In the genomic region with DNA sequence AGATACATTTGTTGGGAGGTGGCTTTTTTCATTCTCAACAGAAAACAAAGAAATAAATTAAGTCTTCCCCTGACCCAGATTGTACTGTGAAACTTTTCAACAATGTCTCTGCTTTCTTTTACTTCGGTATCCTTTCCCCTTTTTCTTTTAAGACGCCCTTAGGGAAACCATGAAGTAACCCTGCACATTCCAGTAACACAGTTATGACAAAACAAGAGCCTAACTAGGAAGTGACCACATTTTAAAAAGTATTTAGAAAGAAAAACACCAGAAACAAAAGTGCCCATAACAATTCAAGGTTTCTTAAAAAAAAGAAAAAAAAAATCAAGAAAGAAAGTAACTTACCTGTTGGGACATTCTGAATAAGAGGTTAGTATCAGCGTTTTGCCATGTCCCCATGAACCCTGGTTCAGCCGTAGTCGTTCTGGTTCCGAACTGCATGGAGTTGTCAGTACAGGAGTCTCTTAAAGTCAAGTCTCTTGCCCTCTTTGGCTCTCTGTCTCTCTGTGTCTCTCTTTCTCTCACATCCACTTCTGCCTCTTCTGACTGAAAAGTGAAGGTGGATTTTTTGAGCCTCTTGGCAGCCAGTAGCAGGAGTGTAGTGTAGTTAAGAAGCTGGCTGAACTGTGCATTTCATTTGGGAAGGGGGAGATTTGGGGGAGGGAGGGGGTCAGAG, we compare ENCODE assay signal across 9 cellular contexts.
DNase-seq lines count a peak whose midpoint lies in the region; ATAC-seq and TF ChIP-seq lines count a peak whose summit lies in the region.
"Had no signal": no experiment of that assay in that cellular context is flagged by ENCODE, and none has a peak within 500 bp of the region (broad histone marks: within the 10 kb centered on the region; RNA-seq: fewer than 3 reads in every experiment).

No MANE protein-coding gene starts in this region.

- H3K27me3 Mint-ChIP-seq in neural crest cell (ENCODE audit: low read depth), result peaks cover 42% of the 10 kb centered on the region

- H3K27me3 ChIP-seq in BLaER1 (peaks cover 24% of the 10 kb centered on the region), Peyer's patch (no peaks in the 10 kb centered on the region)

- H3K9ac ChIP-seq in BLaER1, result peak overlapping the region; percentile 70; the same call in 1 of the 2 replicates

- peak overlapping the region; percentile 79 for H3K4me2 ChIP-seq in BLaER1

- no peaks in the 10 kb centered on the region for H3K9me3 Mint-ChIP-seq in neural crest cell
- H3K9me3 Mint-ChIP-seq in activated naive CD4-positive, alpha-beta T cell treated with anti-CD3 and anti-CD28 coated beads, Interleukin-2, amount 50 U/mL, for 72 hours, result no peaks in the 10 kb centered on the region

- peak overlapping the region; percentile 67 for H3K4me3 ChIP-seq in BLaER1
- H3K4me3 ChIP-seq in Peyer's patch, result peak overlapping the region; percentile 15 to 61 (median 50)
- H3K4me3 ChIP-seq in fibroblast of mammary gland (ENCODE audit: control insufficient read depth, low read depth, low read length), result peak overlapping the region; percentile 72

- ATAC-seq in HG03025 (IDR thresholded peaks at IDR 0.05; ENCODE audit: low FRiP score, unreplicated experiment), result no peak
- ATAC-seq in GM18517 (IDR thresholded peaks at IDR 0.05; ENCODE audit: unreplicated experiment), result no peak
- ATAC-seq in activated naive CD4-positive, alpha-beta T cell treated with anti-CD3 and anti-CD28 coated beads, Interleukin-2, amount 50 U/mL, for 72 hours, result no peak

- H4K20me1 ChIP-seq in BLaER1, result no peaks in the 10 kb centered on the region

- H3K4me1 Mint-ChIP-seq in neural crest cell, result peaks cover 59% of the 10 kb centered on the region

- peak overlapping the region; percentile 95 for H3K4me3 Mint-ChIP-seq in neural crest cell

- no peak for DNase-seq in Peyer's patch
- peak; percentile 63 for DNase-seq in fibroblast of mammary gland (ENCODE audit: low read depth)
- DNase-seq in neural crest cell (ENCODE audit: low read depth, low spot score), result no peak
- DNase-seq in DMS79 (lab: John Stamatoyannopoulos, UW), result no peak
- no peak for DNase-seq in activated naive CD4-positive, alpha-beta T cell treated with anti-CD3 and anti-CD28 coated beads, Interleukin-2, amount 50 U/mL, for 72 hours (ENCODE audit: low spot score in 2 of 2)
- DNase-seq: SIG-M5 had no signal

- TF ChIP-seq CTCF in Peyer's patch (IDR thresholded peaks at IDR 0.05) (no peak), fibroblast of mammary gland (conservative IDR thresholded peaks at IDR 0.05; ENCODE audit: control insufficient read depth, insufficient read depth, low read depth, low read length) (no peak), neural crest cell (conservative IDR thresholded peaks at IDR 0.05) (no peak)

- H3K4me1 ChIP-seq in BLaER1 (peaks cover 23% of the 10 kb centered on the region; the same call in 1 of the 2 replicates), Peyer's patch (no peaks in the 10 kb centered on the region)

- no peak overlapping the region for H3K27ac Mint-ChIP-seq in neural crest cell (ENCODE audit: unreplicated experiment)
- no peak overlapping the region for H3K27ac Mint-ChIP-seq in activated naive CD4-positive, alpha-beta T cell treated with anti-CD3 and anti-CD28 coated beads, Interleukin-2, amount 50 U/mL, for 72 hours

- no peaks in the 10 kb centered on the region for H3K9me3 ChIP-seq in BLaER1
- no peaks in the 10 kb centered on the region for H3K9me3 ChIP-seq in Peyer's patch

- H3K27ac ChIP-seq in BLaER1, result no peak overlapping the region
- peak overlapping the region; percentile 48 to 88 (median 64) for H3K27ac ChIP-seq in Peyer's patch

- TF ChIP-seq POLR2A in Peyer's patch (IDR thresholded peaks at IDR 0.05), result no peak

- no peaks in the 10 kb centered on the region for H3K36me3 Mint-ChIP-seq in neural crest cell (ENCODE audit: low read depth)
- H3K36me3 Mint-ChIP-seq in activated naive CD4-positive, alpha-beta T cell treated with anti-CD3 and anti-CD28 coated beads, Interleukin-2, amount 50 U/mL, for 72 hours, result no peaks in the 10 kb centered on the region

- no peaks in the 10 kb centered on the region for H3K36me3 ChIP-seq in BLaER1
- no peaks in the 10 kb centered on the region for H3K36me3 ChIP-seq in Peyer's patch
